ENCODE assay signal across 8 cellular contexts in genomic region chr9:126915281-126915816, GRCh38. TPM values are rescaled to one million over a fixed set of nuclear protein-coding genes. Genes with fewer than 3 reads are reported as not detected.
DNase-seq lines count a peak whose midpoint lies in the region; ATAC-seq and TF ChIP-seq lines count a peak whose summit lies in the region.

No MANE protein-coding gene starts in this region.

- H3K36me3 Mint-ChIP-seq in activated CD4-positive, alpha-beta T cell treated with anti-CD3 and anti-CD28 coated beads for 36 hours (ENCODE audit: low read depth): no peaks in the 10 kb centered on the region
- peaks cover 2% of the 10 kb centered on the region for H3K36me3 Mint-ChIP-seq in activated naive CD8-positive, alpha-beta T cell

- H3K4me1 ChIP-seq in hepatocyte (ENCODE audit: insufficient read depth) (peaks cover 6% of the 10 kb centered on the region), spleen (peaks cover 0 to 17% (median 12%) of the 10 kb centered on the region in 6 donors)

- H3K27me3 ChIP-seq in hepatocyte: no peaks in the 10 kb centered on the region
- H3K27me3 ChIP-seq in spleen (replicated peaks in 1 of 7): peaks cover 0 to 12% (median 0%) of the 10 kb centered on the region in 7 donors

- H3K9me2 ChIP-seq in hepatocyte (replicated peaks; ENCODE audit: insufficient read depth): no peaks in the 10 kb centered on the region

- H3K27ac ChIP-seq in hepatocyte (peak overlapping the region; percentile 91), spleen (peak overlapping the region in 3 of 8 donors; percentile 87 to 93 (median 90))

- peaks cover 3% of the 10 kb centered on the region for H3K4me1 Mint-ChIP-seq in activated CD4-positive, alpha-beta T cell treated with anti-CD3 and anti-CD28 coated beads for 36 hours
- H3K4me1 Mint-ChIP-seq in activated naive CD8-positive, alpha-beta T cell (ENCODE audit: low read depth): peaks cover 6% of the 10 kb centered on the region

- no peak for TF ChIP-seq POLR2A in spleen (IDR thresholded peaks at IDR 0.05)

- H4K20me1 ChIP-seq in hepatocyte (ENCODE audit: insufficient read depth, poor library complexity, severe bottlenecking): no peaks in the 10 kb centered on the region

- DNase-seq in activated CD4-positive, alpha-beta T cell treated with anti-CD3 and anti-CD28 coated beads for 36 hours: peak; percentile 64
- DNase-seq in activated CD4-positive, alpha-beta T cell treated with anti-CD3 and anti-CD28 coated beads for 1 hour: no peak
- DNase-seq in NCI-H2196 treated with DMSO at 0.1 percent for 48 hours (lab: John Stamatoyannopoulos, UW; ENCODE audit: unreplicated experiment): peak; percentile 32
- DNase-seq in hepatocyte (ENCODE audit: low spot score): peak; percentile 94
- peak; percentile 91 for DNase-seq in spleen

- H3K4me3 ChIP-seq in hepatocyte (peak overlapping the region; percentile 45), spleen (peak overlapping the region; percentile 37 to 92 (median 62))

- peaks cover 14% of the 10 kb centered on the region for H3K27me3 Mint-ChIP-seq in activated CD4-positive, alpha-beta T cell treated with anti-CD3 and anti-CD28 coated beads for 36 hours
- no peaks in the 10 kb centered on the region for H3K27me3 Mint-ChIP-seq in activated naive CD8-positive, alpha-beta T cell

- 4% methylated on average over 25 of the region's 43 CpGs for WGBS in hepatocyte (ENCODE audit: low lambda C conversion rate, missing lambda C conversion rate)
- WGBS in spleen, 5 donors: 6 to 16% (median 9%) methylated on average over 21 to 43 of the region's 43 CpGs

- POLR2A ChIA-PET in activated CD4-positive, alpha-beta T cell treated with anti-CD3 and anti-CD28 coated beads for 36 hours (lab: Charles Lee): no interaction called here

- H3K79me2 ChIP-seq in hepatocyte: peaks cover 36% of the 10 kb centered on the region

- H3K9me3 ChIP-seq in hepatocyte (ENCODE audit: low read depth) (no peaks in the 10 kb centered on the region), spleen (no peaks in the 10 kb centered on the region)

- TF ChIP-seq CTCF in hepatocyte (IDR thresholded peaks at IDR 0.05; ENCODE audit: poor library complexity) (no peak), spleen (IDR thresholded peaks at IDR 0.05 in 8 of 11, conservative IDR thresholded peaks at IDR 0.05 in 3 of 11) (no peak)

- peak overlapping the region; percentile 92 for H3K4me2 ChIP-seq in hepatocyte

- H2AFZ ChIP-seq in hepatocyte: peak overlapping the region; percentile 51

- intact Hi-C loops in activated CD4-positive, alpha-beta T cell treated with anti-CD3 and anti-CD28 coated beads for 36 hours (cut with DNase I, micrococcal nuclease): loop anchor here in 1 of 2 experiments (1.0 to 5.0 kb wide), 2 partner anchors 309 to 802 kb away; partner anchors contain the start of genes PTRH1 and TTC16
- intact Hi-C loops in spleen (cut with DNase I; ENCODE audit: low total_unique reads): no loop called here

- CTCF ChIA-PET in activated CD4-positive, alpha-beta T cell treated with anti-CD3 and anti-CD28 coated beads for 36 hours (lab: Charles Lee): interaction anchor here (0.6 kb wide), 1 partner anchor 12 kb away, joined by 3 read pairs; no protein-coding TSS in a partner anchor

- peaks cover 4% of the 10 kb centered on the region for H3K9me3 Mint-ChIP-seq in activated CD4-positive, alpha-beta T cell treated with anti-CD3 and anti-CD28 coated beads for 36 hours (ENCODE audit: low read depth)
- H3K9me3 Mint-ChIP-seq in activated naive CD8-positive, alpha-beta T cell (ENCODE audit: low read depth): peaks cover 5% of the 10 kb centered on the region

- peak overlapping the region; percentile 56 for H3K4me3 Mint-ChIP-seq in activated CD4-positive, alpha-beta T cell treated with anti-CD3 and anti-CD28 coated beads for 36 hours
- H3K4me3 Mint-ChIP-seq in activated naive CD8-positive, alpha-beta T cell: peak overlapping the region; percentile 83

- no peak overlapping the region for H3K27ac Mint-ChIP-seq in activated CD4-positive, alpha-beta T cell treated with anti-CD3 and anti-CD28 coated beads for 36 hours
- peak overlapping the region; percentile 11 for H3K27ac Mint-ChIP-seq in activated naive CD8-positive, alpha-beta T cell

- H3K36me3 ChIP-seq in hepatocyte (replicated peaks; ENCODE audit: insufficient read depth, low read depth) (no peaks in the 10 kb centered on the region), spleen (peaks cover 0 to under 1% (median 0%) of the 10 kb centered on the region in 6 donors)

- no peak for ATAC-seq in activated CD4-positive, alpha-beta T cell treated with anti-CD3 and anti-CD28 coated beads for 36 hours
- ATAC-seq in HG03520 (IDR thresholded peaks at IDR 0.05; ENCODE audit: unreplicated experiment) (no peak), HG03457 (IDR thresholded peaks at IDR 0.05; ENCODE audit: unreplicated experiment) (no peak)

RNA-seq across cellular contexts. Expression of gene RALGPS1, which starts 0.8 kb away (rescaled TPM):
- total RNA-seq in activated CD4-positive, alpha-beta T cell treated with anti-CD3 and anti-CD28 coated beads for 36 hours: 1 to 10 TPM; 1.2 to 2.2 TPM
- total RNA-seq in hepatocyte: 22.1 and 22.4 TPM in 2 replicates
- 13.1 and 17.0 TPM in 2 replicates for polyA plus RNA-seq in hepatocyte
- 10 to 100 TPM; 11.0 to 27.3 (median 17.1) TPM for total RNA-seq in spleen
- 1 to 10 TPM; 2.5 to 4.9 (median 3.0) TPM for polyA plus RNA-seq in spleen

RNA-seq across cellular contexts. Expression of gene ZBTB34, which starts 54.9 kb away (rescaled TPM):
- 1 to 10 TPM; 4.2 to 5.0 TPM for total RNA-seq in activated CD4-positive, alpha-beta T cell treated with anti-CD3 and anti-CD28 coated beads for 36 hours
- total RNA-seq in hepatocyte (21.0 and 21.3 TPM in 2 replicates), spleen (10 to 100 TPM; 13.0 to 28.9 (median 15.9) TPM)
- polyA plus RNA-seq in hepatocyte (5.3 and 6.1 TPM in 2 replicates), spleen (1 to 10 TPM; 2.1 to 3.1 (median 2.3) TPM)
